8 cellular contexts compared by ENCODE assay signal in genomic region chr1:223628233-223628632, GRCh38. TPM values are rescaled to one million over a fixed set of nuclear protein-coding genes. Genes with fewer than 3 reads are reported as not detected.
DNase-seq lines count a peak whose midpoint lies in the region; ATAC-seq and TF ChIP-seq lines count a peak whose summit lies in the region.

No MANE protein-coding gene starts in this region.

- no peak overlapping the region for H3K4me3 Mint-ChIP-seq in neural progenitor cell

- H3K36me3 ChIP-seq in neural progenitor cell, result no peaks in the 10 kb centered on the region

- peaks cover 19% of the 10 kb centered on the region for H3K4me1 Mint-ChIP-seq in neural progenitor cell

- H3K4me2 ChIP-seq in neural progenitor cell, result no peak overlapping the region

- peak overlapping the region; percentile 42 for H2AFZ ChIP-seq in neural progenitor cell (replicated peaks)

- DNase-seq in CMK (ENCODE audit: low read depth) (peak; percentile 35), NCI-H2171 (lab: John Stamatoyannopoulos, UW) (peak; percentile 18), neural progenitor cell (ENCODE audit: low spot score) (peak; percentile 75), KG1 (lab: John Stamatoyannopoulos, UW) (no peak), SIG-M5 (lab: John Stamatoyannopoulos, UW) (no peak)
- peak; percentile 25 to 26 for DNase-seq in activated CD4-positive, alpha-beta T cell treated with anti-CD3 and anti-CD28 coated beads, Interleukin-2, amount 50 U/mL, for 4 hours

- H3K9ac ChIP-seq in neural progenitor cell, result no peak overlapping the region

- ATAC-seq in GM21576 (IDR thresholded peaks at IDR 0.05; ENCODE audit: unreplicated experiment) (peak; percentile 66), esophagus mucosa (peak; percentile 48)

- no peak overlapping the region for H3K4me3 ChIP-seq in neural progenitor cell

- no peaks in the 10 kb centered on the region for H3K36me3 Mint-ChIP-seq in neural progenitor cell

- peak; percentile 77 for TF ChIP-seq CTCF in neural progenitor cell (IDR thresholded peaks at IDR 0.05)

- H3K79me2 ChIP-seq in neural progenitor cell (ENCODE audit: low read depth), result no peaks in the 10 kb centered on the region

- H3K27me3 Mint-ChIP-seq in neural progenitor cell (ENCODE audit: insufficient read depth, low read depth), result no peaks in the 10 kb centered on the region

- H3F3A ChIP-seq in neural progenitor cell (ENCODE audit: low read depth), result no peaks in the 10 kb centered on the region

- H3K27me3 ChIP-seq in neural progenitor cell, result no peaks in the 10 kb centered on the region

- no peaks in the 10 kb centered on the region for H4K20me1 ChIP-seq in neural progenitor cell (ENCODE audit: low read depth)

- no peak overlapping the region for H3K27ac ChIP-seq in neural progenitor cell

- H3K4me1 ChIP-seq in neural progenitor cell, result peaks cover 5% of the 10 kb centered on the region

- no peaks in the 10 kb centered on the region for H3K9me3 Mint-ChIP-seq in neural progenitor cell

- no peaks in the 10 kb centered on the region for H3K9me3 ChIP-seq in neural progenitor cell (ENCODE audit: low read depth)

- no peak overlapping the region for H3K27ac Mint-ChIP-seq in neural progenitor cell

RNA-seq across cellular contexts. Expression of gene CAPN8, which starts 37.3 kb away (rescaled TPM):
- total RNA-seq in esophagus mucosa, result 1.2 TPM
- total RNA-seq in neural progenitor cell (ENCODE audit: low replicate concordance), result not detected in 2 replicates

Comparison
In these comparisons a context has a peak if more than half of its experiments do, and no peak if none do; other contexts are left out.
1. DNase-seq: peak in CMK (single experiment), NCI-H2171 (single experiment), activated CD4-positive, alpha-beta T cell treated with anti-CD3 and anti-CD28 coated beads, Interleukin-2, amount 50 U/mL, for 4 hours (2 of 2) and neural progenitor cell (single experiment); none in KG1 (single experiment) and SIG-M5 (single experiment).